18 cellular contexts compared by ENCODE assay signal in genomic region chr5:35482167-35482755, GRCh38.
DNase-seq lines count a peak whose midpoint lies in the region; ATAC-seq, FAIRE-seq and TF ChIP-seq lines count a peak whose summit lies in the region.
"Had no signal": no experiment of that assay in that cellular context is flagged by ENCODE, and none has a peak within 500 bp of the region (broad histone marks: within the 10 kb centered on the region; RNA-seq: fewer than 3 reads in every experiment).

No MANE protein-coding gene starts in this region.

- no peaks in the 10 kb centered on the region for H3K4me1 ChIP-seq in tibial artery

- TF ChIP-seq CTCF in WTC11 (IDR thresholded peaks at IDR 0.05) (no peak), nephron (IDR thresholded peaks at IDR 0.05; ENCODE audit: unreplicated experiment in 3 of 3) (no peak), tibial artery (IDR thresholded peaks at IDR 0.05) (no peak)

- no peaks in the 10 kb centered on the region for H3K36me3 Mint-ChIP-seq in WTC11
- H3K36me3 Mint-ChIP-seq in nephron (ENCODE audit: low read depth): no peaks in the 10 kb centered on the region

- H3K9me3 Mint-ChIP-seq in WTC11 (peaks cover 8% of the 10 kb centered on the region; the same call in 1 of the 2 replicates), nephron (no peaks in the 10 kb centered on the region)

- H3K27ac Mint-ChIP-seq in WTC11 (no peak overlapping the region), nephron (peak overlapping the region in 2 of 3 experiments; percentile 79 to 92)
- H3K27ac Mint-ChIP-seq: CD4-positive, alpha-beta memory T cell had no signal

- no peak overlapping the region for H3K27ac ChIP-seq in tibial artery

- no peaks in the 10 kb centered on the region for H3K27me3 ChIP-seq in tibial artery

- peak; percentile 74 for FAIRE-seq in HTR-8/SVneo (lab: Jason Lieb, UNC)
- FAIRE-seq: GM12891, RCC 7860 had no signal

- CTCF ChIA-PET in WTC11 (lab: Charles Lee): no interaction called here

- no peak overlapping the region for H3K4me3 ChIP-seq in tibial artery

- no peaks in the 10 kb centered on the region for H3K9me3 ChIP-seq in tibial artery

- ATAC-seq in WTC11: peak; percentile 82
- no peak for ATAC-seq in HG02885 (IDR thresholded peaks at IDR 0.05; ENCODE audit: poor library complexity, unreplicated experiment)
- ATAC-seq in GM18909 (IDR thresholded peaks at IDR 0.05; ENCODE audit: poor library complexity, unreplicated experiment): no peak
- ATAC-seq: HCT116 had no signal

- intact Hi-C loops in tibial artery (cut with DNase I; ENCODE audit: low total_unique reads): no loop called here

- no peak for DNase-seq in HTR-8/SVneo (ENCODE audit: insufficient read length, low spot score)
- no peak for DNase-seq in WTC11 (ENCODE audit: low spot score)
- DNase-seq in tibial artery: no peak
- DNase-seq in SIG-M5 (lab: John Stamatoyannopoulos, UW): no peak
- DNase-seq: CD4-positive, alpha-beta memory T cell; GOT3; NCI-H1417; NCI-H1694 treated with DMSO at 0.1 percent for 48 hours; NCI-H2081 treated with DMSO at 0.1 percent for 48 hours; NCI-H2171 treated with DMSO at 0.1 percent for 48 hours; NCI-H526; OCI-M1 had no signal

- peaks cover 52% of the 10 kb centered on the region for H3K4me1 Mint-ChIP-seq in WTC11
- peaks cover 29% of the 10 kb centered on the region for H3K4me1 Mint-ChIP-seq in nephron

- H3K27me3 Mint-ChIP-seq in WTC11 (ENCODE audit: low read depth) (no peaks in the 10 kb centered on the region), nephron (ENCODE audit: low read depth) (no peaks in the 10 kb centered on the region)

- POLR2A ChIA-PET in WTC11 (lab: Charles Lee): no interaction called here

- no peaks in the 10 kb centered on the region for H3K36me3 ChIP-seq in tibial artery

- H3K4me3 Mint-ChIP-seq in WTC11: no peak overlapping the region
- H3K4me3 Mint-ChIP-seq in nephron: no peak overlapping the region
- H3K4me3 Mint-ChIP-seq: CD4-positive, alpha-beta memory T cell had no signal

TF ChIP-seq in WTC11, 78 proteins besides CTCF, POLR2A, EP300 and RAD21:
- no peak for TF ChIP-seq ETV6 (CRISPR knock-in tag; IDR thresholded peaks at IDR 0.05)
- TF ChIP-seq SOX15 (CRISPR knock-in tag; IDR thresholded peaks at IDR 0.05): no peak
- no peak for TF ChIP-seq ATF6 (CRISPR knock-in tag; IDR thresholded peaks at IDR 0.05)
- TF ChIP-seq, protein P1, sequence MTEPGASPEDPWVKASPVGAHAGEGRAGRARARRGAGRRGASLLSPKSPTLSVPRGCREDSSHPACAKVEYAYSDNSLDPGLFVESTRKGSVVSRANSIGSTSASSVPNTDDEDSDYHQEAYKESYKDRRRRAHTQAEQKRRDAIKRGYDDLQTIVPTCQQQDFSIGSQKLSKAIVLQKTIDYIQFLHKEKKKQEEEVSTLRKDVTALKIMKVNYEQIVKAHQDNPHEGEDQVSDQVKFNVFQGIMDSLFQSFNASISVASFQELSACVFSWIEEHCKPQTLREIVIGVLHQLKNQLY (CRISPR knock-in tag; IDR thresholded peaks at IDR 0.05): no peak
